In genomic region chr22:37844904-37845334, GRCh38 we compare ENCODE assay signal across 8 cellular contexts. TPM values are rescaled to one million over a fixed set of nuclear protein-coding genes. Genes with fewer than 3 reads are reported as not detected.
DNase-seq lines count a peak whose midpoint lies in the region; ATAC-seq and TF ChIP-seq lines count a peak whose summit lies in the region.

No MANE protein-coding gene starts in this region.

- WGBS in liver: 90% methylated on average over 6 of the region's 6 CpGs
- 95% methylated on average over 6 of the region's 6 CpGs for WGBS in thymus

- peak overlapping the region; percentile 90 for H3K9ac ChIP-seq in adipocyte (ENCODE audit: low read length)
- no peak overlapping the region for H3K9ac ChIP-seq in liver (ENCODE audit: low read depth in 1 of 2, low read length in 2 of 2)

- H3K27me3 ChIP-seq in adipocyte (replicated peaks; ENCODE audit: control insufficient read depth, insufficient read depth, low read length) (no peaks in the 10 kb centered on the region), liver (ENCODE audit: control insufficient read depth in 4 of 4, insufficient read depth in 4 of 4, low read length in 3 of 4) (no peaks in the 10 kb centered on the region), thymus (ENCODE audit: control insufficient read depth, insufficient read depth) (no peaks in the 10 kb centered on the region)

- no peak for DNase-seq in activated T-cell treated with anti-CD3 and anti-CD28 coated beads, Interleukin-2, amount 50 U/mL, for 4 hours
- DNase-seq in activated T-cell treated with anti-CD3 and anti-CD28 coated beads for 4 hours (no peak), adipocyte (ENCODE audit: low read depth) (no peak), germinal center (ENCODE audit: low spot score) (no peak), foreskin melanocyte (no peak)

- H3K36me3 ChIP-seq in adipocyte (ENCODE audit: control insufficient read depth, insufficient read depth, low read length, severe bottlenecking) (peaks cover under 1% of the 10 kb centered on the region), liver (ENCODE audit: control insufficient read depth in 4 of 4, insufficient read depth in 3 of 4, low read depth in 1 of 4, low read length in 3 of 4) (peaks cover 0 to 1% (median 1%) of the 10 kb centered on the region in 4 donors), thymus (ENCODE audit: control insufficient read depth, insufficient read depth) (peaks cover 2% of the 10 kb centered on the region)

- peaks cover 5% of the 10 kb centered on the region for H3K36me3 Mint-ChIP-seq in activated T-cell treated with anti-CD3 and anti-CD28 coated beads, Interleukin-2, amount 50 U/mL, for 4 hours (ENCODE audit: insufficient read depth)

- TF ChIP-seq CTCF in liver (IDR thresholded peaks at IDR 0.05; ENCODE audit: low read depth, low read length, missing input control): no peak

- H3K4me3 Mint-ChIP-seq in activated T-cell treated with anti-CD3 and anti-CD28 coated beads, Interleukin-2, amount 50 U/mL, for 4 hours: peak overlapping the region; percentile 84

- H3K9me3 Mint-ChIP-seq in activated T-cell treated with anti-CD3 and anti-CD28 coated beads, Interleukin-2, amount 50 U/mL, for 4 hours: no peaks in the 10 kb centered on the region

- peaks cover 32% of the 10 kb centered on the region for H3K4me1 Mint-ChIP-seq in activated T-cell treated with anti-CD3 and anti-CD28 coated beads, Interleukin-2, amount 50 U/mL, for 4 hours (ENCODE audit: low read depth)

- H3K27me3 Mint-ChIP-seq in activated T-cell treated with anti-CD3 and anti-CD28 coated beads, Interleukin-2, amount 50 U/mL, for 4 hours (ENCODE audit: low read depth): no peaks in the 10 kb centered on the region

- no peak for ATAC-seq in activated T-cell treated with anti-CD3 and anti-CD28 coated beads, Interleukin-2, amount 50 U/mL, for 4 hours
- no peak for ATAC-seq in HG03520 (IDR thresholded peaks at IDR 0.05; ENCODE audit: unreplicated experiment)

- H3K9me3 ChIP-seq in adipocyte (ENCODE audit: control insufficient read depth, low read length) (no peaks in the 10 kb centered on the region), liver (ENCODE audit: control insufficient read depth in 4 of 4, low read length in 3 of 4) (no peaks in the 10 kb centered on the region), thymus (ENCODE audit: control insufficient read depth) (no peaks in the 10 kb centered on the region)

- H3K4me3 ChIP-seq in adipocyte (ENCODE audit: low read length): peak overlapping the region; percentile 89
- H3K4me3 ChIP-seq in liver (ENCODE audit: low read depth in 1 of 3, low read length in 3 of 3): peak overlapping the region in 2 of 3 donors; percentile 44 to 57
- H3K4me3 ChIP-seq in thymus (ENCODE audit: low read length): peak overlapping the region; percentile 80

- H3K27ac ChIP-seq in liver (ENCODE audit: low read depth in 1 of 2, low read length in 2 of 2): peak overlapping the region; percentile 69 to 74
- no peak overlapping the region for H3K27ac ChIP-seq in thymus (ENCODE audit: low read depth)

- no peak for TF ChIP-seq RAD21 in liver (IDR thresholded peaks at IDR 0.05)

- H3K4me1 ChIP-seq in adipocyte (ENCODE audit: control insufficient read depth, insufficient read depth, low read length): peaks cover 21% of the 10 kb centered on the region
- H3K4me1 ChIP-seq in liver (ENCODE audit: control insufficient read depth in 4 of 4, insufficient read depth in 4 of 4, low read length in 3 of 4): peaks cover 3 to 28% (median 18%) of the 10 kb centered on the region in 4 donors
- H3K4me1 ChIP-seq in thymus (ENCODE audit: control insufficient read depth, insufficient read depth, low read length): peaks cover 15% of the 10 kb centered on the region

TF ChIP-seq in liver, 16 proteins besides CTCF, POLR2A, EP300 and RAD21:
- TF ChIP-seq GABPA (IDR thresholded peaks at IDR 0.05 in 1 of 2, conservative IDR thresholded peaks at IDR 0.05 in 1 of 2) (no peak), HNF4A (conservative IDR thresholded peaks at IDR 0.05) (no peak), ATF3 (IDR thresholded peaks at IDR 0.05) (no peak), HNF4G (IDR thresholded peaks at IDR 0.05) (no peak), FOXA2 (IDR thresholded peaks at IDR 0.05) (no peak), NR2F2 (IDR thresholded peaks at IDR 0.05) (no peak)
- TF ChIP-seq, protein P1, sequence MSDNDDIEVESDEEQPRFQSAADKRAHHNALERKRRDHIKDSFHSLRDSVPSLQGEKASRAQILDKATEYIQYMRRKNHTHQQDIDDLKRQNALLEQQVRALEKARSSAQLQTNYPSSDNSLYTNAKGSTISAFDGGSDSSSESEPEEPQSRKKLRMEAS (IDR thresholded peaks at IDR 0.05): no peak

RNA-seq across cellular contexts. Expression of gene ANKRD54, which starts 0.8 kb away (rescaled TPM):
- 10 to 100 TPM; 28.0 to 30.4 (median 29.7) TPM for total RNA-seq in activated T-cell treated with anti-CD3 and anti-CD28 coated beads, Interleukin-2, amount 50 U/mL, for 4 hours
- 10 to 100 TPM; 13.7 to 25.5 TPM for total RNA-seq in liver
- polyA plus RNA-seq in liver (10 to 100 TPM; 10.7 to 11.3 TPM), thymus (25.5 TPM)

RNA-seq across cellular contexts. Expression of gene EIF3L, which starts 4.3 kb away (rescaled TPM):
- total RNA-seq in activated T-cell treated with anti-CD3 and anti-CD28 coated beads, Interleukin-2, amount 50 U/mL, for 4 hours: 100 to 1,000 TPM; 448 to 518 (median 461) TPM
- total RNA-seq in liver: 100 to 1,000 TPM; 103 to 217 TPM
- polyA plus RNA-seq in liver: 100 to 1,000 TPM; 104 to 117 TPM
- 302 TPM for polyA plus RNA-seq in thymus

RNA-seq across cellular contexts. Expression of gene GALR3, which starts 21.7 kb away (rescaled TPM):
- total RNA-seq in activated T-cell treated with anti-CD3 and anti-CD28 coated beads, Interleukin-2, amount 50 U/mL, for 4 hours: not detected
- total RNA-seq in liver: not detected
- polyA plus RNA-seq in liver (not detected), thymus (not detected)

RNA-seq across cellular contexts. Expression of gene GCAT, which starts 37.2 kb away (rescaled TPM):
- 10 to 100 TPM in 1 of 3 donors, 1 to 10 TPM in 2; 6.5 to 12.3 (median 8.6) TPM for total RNA-seq in activated T-cell treated with anti-CD3 and anti-CD28 coated beads, Interleukin-2, amount 50 U/mL, for 4 hours
- 10 to 100 TPM; 27.7 to 31.8 TPM for total RNA-seq in liver
- polyA plus RNA-seq in liver: 10 to 100 TPM; 20.7 to 32.6 TPM
- polyA plus RNA-seq in thymus: 7.8 TPM
